In the genomic region with DNA sequence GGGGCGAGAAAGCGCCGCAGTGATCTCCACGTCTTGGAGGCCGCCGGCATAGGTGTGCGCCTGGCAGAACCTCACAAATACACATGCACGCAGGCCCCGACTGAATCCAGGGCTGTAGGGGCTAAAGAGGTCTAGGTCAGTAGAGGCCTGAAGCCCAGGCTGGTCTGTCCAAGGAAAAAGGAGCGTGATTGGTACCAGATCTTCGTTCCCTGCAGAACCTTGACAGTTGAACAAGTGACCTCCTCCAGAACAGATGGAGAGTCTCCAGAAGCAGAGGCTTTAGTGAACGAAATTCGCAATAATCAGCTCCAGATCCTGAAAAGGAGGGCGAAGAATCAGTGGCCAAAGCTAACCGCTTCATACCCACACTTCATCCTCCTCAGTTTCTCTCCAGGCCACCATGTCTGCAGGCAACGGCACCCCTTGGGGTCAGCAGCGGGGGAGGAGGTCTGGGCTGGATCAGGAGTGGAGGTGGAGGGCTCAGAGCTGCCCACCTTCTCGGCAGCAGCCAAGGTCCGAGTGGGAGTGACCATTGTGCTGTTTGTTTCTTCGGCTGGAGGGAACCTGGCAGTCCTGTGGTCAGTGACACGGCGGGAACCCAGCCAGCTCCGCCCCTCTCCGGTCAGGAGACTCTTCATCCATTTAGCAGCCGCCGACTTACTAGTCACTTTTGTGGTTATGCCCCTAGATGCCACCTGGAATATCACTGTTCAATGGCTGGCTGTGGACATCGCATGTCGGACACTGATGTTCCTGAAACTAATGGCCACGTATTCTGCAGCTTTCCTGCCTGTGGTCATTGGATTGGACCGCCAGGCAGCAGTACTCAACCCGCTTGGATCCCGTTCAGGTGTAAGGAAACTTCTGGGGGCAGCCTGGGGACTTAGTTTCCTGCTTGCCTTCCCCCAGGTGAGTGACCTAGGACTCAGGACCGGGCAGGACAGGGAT, we compare ENCODE assay signal across 1 cellular context.
TF ChIP-seq lines count a peak whose summit lies in the region.

No MANE protein-coding gene starts in this region.

TF ChIP-seq in K562, 482 proteins besides CTCF, POLR2A, EP300 and RAD21 (continued from another document and continues in another):
- TF ChIP-seq ZNF184 (CRISPR knock-in tag; IDR thresholded peaks at IDR 0.05) = no peak
- no peak for TF ChIP-seq ZNF324 (CRISPR knock-in tag; IDR thresholded peaks at IDR 0.05)
- TF ChIP-seq, protein P1, sequence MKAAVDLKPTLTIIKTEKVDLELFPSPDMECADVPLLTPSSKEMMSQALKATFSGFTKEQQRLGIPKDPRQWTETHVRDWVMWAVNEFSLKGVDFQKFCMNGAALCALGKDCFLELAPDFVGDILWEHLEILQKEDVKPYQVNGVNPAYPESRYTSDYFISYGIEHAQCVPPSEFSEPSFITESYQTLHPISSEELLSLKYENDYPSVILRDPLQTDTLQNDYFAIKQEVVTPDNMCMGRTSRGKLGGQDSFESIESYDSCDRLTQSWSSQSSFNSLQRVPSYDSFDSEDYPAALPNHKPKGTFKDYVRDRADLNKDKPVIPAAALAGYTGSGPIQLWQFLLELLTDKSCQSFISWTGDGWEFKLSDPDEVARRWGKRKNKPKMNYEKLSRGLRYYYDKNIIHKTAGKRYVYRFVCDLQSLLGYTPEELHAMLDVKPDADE (conservative IDR thresholded peaks at IDR 0.05; ENCODE audit: control insufficient read depth, low read depth, low read length) = no peak
- no peak for TF ChIP-seq NR2C2 (CRISPR knock-in tag; IDR thresholded peaks at IDR 0.05)
- no peak; the same call in 1 of the 2 replicates for TF ChIP-seq NR2C2 (tag; IDR thresholded peaks at IDR 0.05)
- TF ChIP-seq ILK (tag; IDR thresholded peaks at IDR 0.05; ENCODE audit: borderline replicate concordance, low read depth) = no peak
- no peak for TF ChIP-seq OTX1 (CRISPR knock-in tag; IDR thresholded peaks at IDR 0.05)
- TF ChIP-seq HSF4 (CRISPR knock-in tag; IDR thresholded peaks at IDR 0.05; ENCODE audit: borderline replicate concordance) = no peak
- no peak for TF ChIP-seq POLR2AphosphoS2 (IDR thresholded peaks at IDR 0.05; ENCODE audit: low read length)
- no peak for TF ChIP-seq MIER1 (IDR thresholded peaks at IDR 0.05; ENCODE audit: low read depth)
- no peak for TF ChIP-seq ZNF561 (CRISPR knock-in tag; conservative IDR thresholded peaks at IDR 0.05)
- no peak for TF ChIP-seq MCM5 (IDR thresholded peaks at IDR 0.05; ENCODE audit: low read depth)
- no peak for TF ChIP-seq SIN3B (IDR thresholded peaks at IDR 0.05; ENCODE audit: low read depth)
- TF ChIP-seq KDM4B (IDR thresholded peaks at IDR 0.05; ENCODE audit: borderline replicate concordance in 2 of 2, low read depth in 1 of 2) = no peak
- TF ChIP-seq SIX5 (IDR thresholded peaks at IDR 0.05; ENCODE audit: borderline replicate concordance in 1 of 2, insufficient read depth in 1 of 2, low read depth in 1 of 2, low read length in 2 of 2) = no peak
- TF ChIP-seq NBN (IDR thresholded peaks at IDR 0.05; ENCODE audit: low read depth) = no peak
- no peak; the same call in 1 of the 2 replicates for TF ChIP-seq RBFOX2 (IDR thresholded peaks at IDR 0.05; ENCODE audit: low read depth, low read length)
- TF ChIP-seq PHTF2 (CRISPR knock-in tag; IDR thresholded peaks at IDR 0.05) = no peak
- no peak for TF ChIP-seq SP2 (IDR thresholded peaks at IDR 0.05; ENCODE audit: extremely low read depth, low read depth, low read length, poor library complexity, severe bottlenecking)
- no peak for TF ChIP-seq NCOA1 (IDR thresholded peaks at IDR 0.05; ENCODE audit: low read depth)
- TF ChIP-seq ZNF75A (CRISPR knock-in tag; IDR thresholded peaks at IDR 0.05) = no peak
- TF ChIP-seq FUS (optimal IDR thresholded peaks at IDR 0.05; ENCODE audit: low read depth, low read length) = no peak
- TF ChIP-seq, protein P2, sequence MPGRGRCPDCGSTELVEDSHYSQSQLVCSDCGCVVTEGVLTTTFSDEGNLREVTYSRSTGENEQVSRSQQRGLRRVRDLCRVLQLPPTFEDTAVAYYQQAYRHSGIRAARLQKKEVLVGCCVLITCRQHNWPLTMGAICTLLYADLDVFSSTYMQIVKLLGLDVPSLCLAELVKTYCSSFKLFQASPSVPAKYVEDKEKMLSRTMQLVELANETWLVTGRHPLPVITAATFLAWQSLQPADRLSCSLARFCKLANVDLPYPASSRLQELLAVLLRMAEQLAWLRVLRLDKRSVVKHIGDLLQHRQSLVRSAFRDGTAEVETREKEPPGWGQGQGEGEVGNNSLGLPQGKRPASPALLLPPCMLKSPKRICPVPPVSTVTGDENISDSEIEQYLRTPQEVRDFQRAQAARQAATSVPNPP (IDR thresholded peaks at IDR 0.05; ENCODE audit: borderline replicate concordance, insufficient read depth, insufficient read length) = no peak
- TF ChIP-seq ZNF589 (CRISPR knock-in tag; IDR thresholded peaks at IDR 0.05; ENCODE audit: low read depth) = no peak
- no peak for TF ChIP-seq THRAP3 (IDR thresholded peaks at IDR 0.05; ENCODE audit: borderline replicate concordance)
- TF ChIP-seq NFXL1 (CRISPR knock-in tag; IDR thresholded peaks at IDR 0.05) = no peak
- no peak for TF ChIP-seq TCF7 (IDR thresholded peaks at IDR 0.05; ENCODE audit: borderline replicate concordance)
- TF ChIP-seq KDM1A (IDR thresholded peaks at IDR 0.05) = no peak
- TF ChIP-seq, protein P3, sequence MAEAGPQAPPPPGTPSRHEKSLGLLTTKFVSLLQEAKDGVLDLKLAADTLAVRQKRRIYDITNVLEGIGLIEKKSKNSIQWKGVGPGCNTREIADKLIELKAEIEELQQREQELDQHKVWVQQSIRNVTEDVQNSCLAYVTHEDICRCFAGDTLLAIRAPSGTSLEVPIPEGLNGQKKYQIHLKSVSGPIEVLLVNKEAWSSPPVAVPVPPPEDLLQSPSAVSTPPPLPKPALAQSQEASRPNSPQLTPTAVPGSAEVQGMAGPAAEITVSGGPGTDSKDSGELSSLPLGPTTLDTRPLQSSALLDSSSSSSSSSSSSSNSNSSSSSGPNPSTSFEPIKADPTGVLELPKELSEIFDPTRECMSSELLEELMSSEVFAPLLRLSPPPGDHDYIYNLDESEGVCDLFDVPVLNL (CRISPR knock-in tag; IDR thresholded peaks at IDR 0.05; ENCODE audit: low read depth) = peak; percentile 74; the same call in 1 of the 2 replicates
- TF ChIP-seq, protein P4, sequence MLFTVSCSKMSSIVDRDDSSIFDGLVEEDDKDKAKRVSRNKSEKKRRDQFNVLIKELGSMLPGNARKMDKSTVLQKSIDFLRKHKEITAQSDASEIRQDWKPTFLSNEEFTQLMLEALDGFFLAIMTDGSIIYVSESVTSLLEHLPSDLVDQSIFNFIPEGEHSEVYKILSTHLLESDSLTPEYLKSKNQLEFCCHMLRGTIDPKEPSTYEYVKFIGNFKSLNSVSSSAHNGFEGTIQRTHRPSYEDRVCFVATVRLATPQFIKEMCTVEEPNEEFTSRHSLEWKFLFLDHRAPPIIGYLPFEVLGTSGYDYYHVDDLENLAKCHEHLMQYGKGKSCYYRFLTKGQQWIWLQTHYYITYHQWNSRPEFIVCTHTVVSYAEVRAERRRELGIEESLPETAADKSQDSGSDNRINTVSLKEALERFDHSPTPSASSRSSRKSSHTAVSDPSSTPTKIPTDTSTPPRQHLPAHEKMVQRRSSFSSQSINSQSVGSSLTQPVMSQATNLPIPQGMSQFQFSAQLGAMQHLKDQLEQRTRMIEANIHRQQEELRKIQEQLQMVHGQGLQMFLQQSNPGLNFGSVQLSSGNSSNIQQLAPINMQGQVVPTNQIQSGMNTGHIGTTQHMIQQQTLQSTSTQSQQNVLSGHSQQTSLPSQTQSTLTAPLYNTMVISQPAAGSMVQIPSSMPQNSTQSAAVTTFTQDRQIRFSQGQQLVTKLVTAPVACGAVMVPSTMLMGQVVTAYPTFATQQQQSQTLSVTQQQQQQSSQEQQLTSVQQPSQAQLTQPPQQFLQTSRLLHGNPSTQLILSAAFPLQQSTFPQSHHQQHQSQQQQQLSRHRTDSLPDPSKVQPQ (CRISPR knock-in tag; IDR thresholded peaks at IDR 0.05; ENCODE audit: borderline replicate concordance) = no peak
- TF ChIP-seq, protein P5, sequence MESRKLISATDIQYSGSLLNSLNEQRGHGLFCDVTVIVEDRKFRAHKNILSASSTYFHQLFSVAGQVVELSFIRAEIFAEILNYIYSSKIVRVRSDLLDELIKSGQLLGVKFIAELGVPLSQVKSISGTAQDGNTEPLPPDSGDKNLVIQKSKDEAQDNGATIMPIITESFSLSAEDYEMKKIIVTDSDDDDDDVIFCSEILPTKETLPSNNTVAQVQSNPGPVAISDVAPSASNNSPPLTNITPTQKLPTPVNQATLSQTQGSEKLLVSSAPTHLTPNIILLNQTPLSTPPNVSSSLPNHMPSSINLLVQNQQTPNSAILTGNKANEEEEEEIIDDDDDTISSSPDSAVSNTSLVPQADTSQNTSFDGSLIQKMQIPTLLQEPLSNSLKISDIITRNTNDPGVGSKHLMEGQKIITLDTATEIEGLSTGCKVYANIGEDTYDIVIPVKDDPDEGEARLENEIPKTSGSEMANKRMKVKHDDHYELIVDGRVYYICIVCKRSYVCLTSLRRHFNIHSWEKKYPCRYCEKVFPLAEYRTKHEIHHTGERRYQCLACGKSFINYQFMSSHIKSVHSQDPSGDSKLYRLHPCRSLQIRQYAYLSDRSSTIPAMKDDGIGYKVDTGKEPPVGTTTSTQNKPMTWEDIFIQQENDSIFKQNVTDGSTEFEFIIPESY (CRISPR knock-in tag; IDR thresholded peaks at IDR 0.05) = no peak
- TF ChIP-seq, protein P6, sequence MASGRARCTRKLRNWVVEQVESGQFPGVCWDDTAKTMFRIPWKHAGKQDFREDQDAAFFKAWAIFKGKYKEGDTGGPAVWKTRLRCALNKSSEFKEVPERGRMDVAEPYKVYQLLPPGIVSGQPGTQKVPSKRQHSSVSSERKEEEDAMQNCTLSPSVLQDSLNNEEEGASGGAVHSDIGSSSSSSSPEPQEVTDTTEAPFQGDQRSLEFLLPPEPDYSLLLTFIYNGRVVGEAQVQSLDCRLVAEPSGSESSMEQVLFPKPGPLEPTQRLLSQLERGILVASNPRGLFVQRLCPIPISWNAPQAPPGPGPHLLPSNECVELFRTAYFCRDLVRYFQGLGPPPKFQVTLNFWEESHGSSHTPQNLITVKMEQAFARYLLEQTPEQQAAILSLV (tag; IDR thresholded peaks at IDR 0.05) = no peak
- TF ChIP-seq ZZZ3 (IDR thresholded peaks at IDR 0.05) = no peak
- TF ChIP-seq, protein P7, sequence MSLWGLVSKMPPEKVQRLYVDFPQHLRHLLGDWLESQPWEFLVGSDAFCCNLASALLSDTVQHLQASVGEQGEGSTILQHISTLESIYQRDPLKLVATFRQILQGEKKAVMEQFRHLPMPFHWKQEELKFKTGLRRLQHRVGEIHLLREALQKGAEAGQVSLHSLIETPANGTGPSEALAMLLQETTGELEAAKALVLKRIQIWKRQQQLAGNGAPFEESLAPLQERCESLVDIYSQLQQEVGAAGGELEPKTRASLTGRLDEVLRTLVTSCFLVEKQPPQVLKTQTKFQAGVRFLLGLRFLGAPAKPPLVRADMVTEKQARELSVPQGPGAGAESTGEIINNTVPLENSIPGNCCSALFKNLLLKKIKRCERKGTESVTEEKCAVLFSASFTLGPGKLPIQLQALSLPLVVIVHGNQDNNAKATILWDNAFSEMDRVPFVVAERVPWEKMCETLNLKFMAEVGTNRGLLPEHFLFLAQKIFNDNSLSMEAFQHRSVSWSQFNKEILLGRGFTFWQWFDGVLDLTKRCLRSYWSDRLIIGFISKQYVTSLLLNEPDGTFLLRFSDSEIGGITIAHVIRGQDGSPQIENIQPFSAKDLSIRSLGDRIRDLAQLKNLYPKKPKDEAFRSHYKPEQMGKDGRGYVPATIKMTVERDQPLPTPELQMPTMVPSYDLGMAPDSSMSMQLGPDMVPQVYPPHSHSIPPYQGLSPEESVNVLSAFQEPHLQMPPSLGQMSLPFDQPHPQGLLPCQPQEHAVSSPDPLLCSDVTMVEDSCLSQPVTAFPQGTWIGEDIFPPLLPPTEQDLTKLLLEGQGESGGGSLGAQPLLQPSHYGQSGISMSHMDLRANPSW (CRISPR knock-in tag; IDR thresholded peaks at IDR 0.05) = no peak
- TF ChIP-seq ILF3 (IDR thresholded peaks at IDR 0.05; ENCODE audit: borderline replicate concordance) = no peak
- TF ChIP-seq, protein P8, sequence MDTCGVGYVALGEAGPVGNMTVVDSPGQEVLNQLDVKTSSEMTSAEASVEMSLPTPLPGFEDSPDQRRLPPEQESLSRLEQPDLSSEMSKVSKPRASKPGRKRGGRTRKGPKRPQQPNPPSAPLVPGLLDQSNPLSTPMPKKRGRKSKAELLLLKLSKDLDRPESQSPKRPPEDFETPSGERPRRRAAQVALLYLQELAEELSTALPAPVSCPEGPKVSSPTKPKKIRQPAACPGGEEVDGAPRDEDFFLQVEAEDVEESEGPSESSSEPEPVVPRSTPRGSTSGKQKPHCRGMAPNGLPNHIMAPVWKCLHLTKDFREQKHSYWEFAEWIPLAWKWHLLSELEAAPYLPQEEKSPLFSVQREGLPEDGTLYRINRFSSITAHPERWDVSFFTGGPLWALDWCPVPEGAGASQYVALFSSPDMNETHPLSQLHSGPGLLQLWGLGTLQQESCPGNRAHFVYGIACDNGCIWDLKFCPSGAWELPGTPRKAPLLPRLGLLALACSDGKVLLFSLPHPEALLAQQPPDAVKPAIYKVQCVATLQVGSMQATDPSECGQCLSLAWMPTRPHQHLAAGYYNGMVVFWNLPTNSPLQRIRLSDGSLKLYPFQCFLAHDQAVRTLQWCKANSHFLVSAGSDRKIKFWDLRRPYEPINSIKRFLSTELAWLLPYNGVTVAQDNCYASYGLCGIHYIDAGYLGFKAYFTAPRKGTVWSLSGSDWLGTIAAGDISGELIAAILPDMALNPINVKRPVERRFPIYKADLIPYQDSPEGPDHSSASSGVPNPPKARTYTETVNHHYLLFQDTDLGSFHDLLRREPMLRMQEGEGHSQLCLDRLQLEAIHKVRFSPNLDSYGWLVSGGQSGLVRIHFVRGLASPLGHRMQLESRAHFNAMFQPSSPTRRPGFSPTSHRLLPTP (IDR thresholded peaks at IDR 0.05; ENCODE audit: borderline replicate concordance, extremely low read depth, insufficient read length) = no peak
- TF ChIP-seq ZKSCAN1 (IDR thresholded peaks at IDR 0.05; ENCODE audit: low read depth, low read length) = no peak
- TF ChIP-seq PML (IDR thresholded peaks at IDR 0.05; ENCODE audit: low read length) = no peak
- TF ChIP-seq, protein P9, sequence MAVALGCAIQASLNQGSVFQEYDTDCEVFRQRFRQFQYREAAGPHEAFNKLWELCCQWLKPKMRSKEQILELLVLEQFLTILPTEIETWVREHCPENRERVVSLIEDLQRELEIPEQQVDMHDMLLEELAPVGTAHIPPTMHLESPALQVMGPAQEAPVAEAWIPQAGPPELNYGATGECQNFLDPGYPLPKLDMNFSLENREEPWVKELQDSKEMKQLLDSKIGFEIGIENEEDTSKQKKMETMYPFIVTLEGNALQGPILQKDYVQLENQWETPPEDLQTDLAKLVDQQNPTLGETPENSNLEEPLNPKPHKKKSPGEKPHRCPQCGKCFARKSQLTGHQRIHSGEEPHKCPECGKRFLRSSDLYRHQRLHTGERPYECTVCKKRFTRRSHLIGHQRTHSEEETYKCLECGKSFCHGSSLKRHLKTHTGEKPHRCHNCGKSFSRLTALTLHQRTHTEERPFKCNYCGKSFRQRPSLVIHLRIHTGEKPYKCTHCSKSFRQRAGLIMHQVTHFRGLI (CRISPR knock-in tag; IDR thresholded peaks at IDR 0.05) = no peak
- no peak for TF ChIP-seq CAMTA2 (CRISPR knock-in tag; conservative IDR thresholded peaks at IDR 0.05)
- TF ChIP-seq, protein P10, sequence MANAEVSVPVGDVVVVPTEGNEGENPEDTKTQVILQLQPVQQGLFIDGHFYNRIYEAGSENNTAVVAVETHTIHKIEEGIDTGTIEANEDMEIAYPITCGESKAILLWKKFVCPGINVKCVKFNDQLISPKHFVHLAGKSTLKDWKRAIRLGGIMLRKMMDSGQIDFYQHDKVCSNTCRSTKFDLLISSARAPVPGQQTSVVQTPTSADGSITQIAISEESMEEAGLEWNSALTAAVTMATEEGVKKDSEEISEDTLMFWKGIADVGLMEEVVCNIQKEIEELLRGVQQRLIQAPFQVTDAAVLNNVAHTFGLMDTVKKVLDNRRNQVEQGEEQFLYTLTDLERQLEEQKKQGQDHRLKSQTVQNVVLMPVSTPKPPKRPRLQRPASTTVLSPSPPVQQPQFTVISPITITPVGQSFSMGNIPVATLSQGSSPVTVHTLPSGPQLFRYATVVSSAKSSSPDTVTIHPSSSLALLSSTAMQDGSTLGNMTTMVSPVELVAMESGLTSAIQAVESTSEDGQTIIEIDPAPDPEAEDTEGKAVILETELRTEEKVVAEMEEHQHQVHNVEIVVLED (CRISPR knock-in tag; IDR thresholded peaks at IDR 0.05) = no peak
